9 cellular contexts compared by ENCODE assay signal in the genomic region with DNA sequence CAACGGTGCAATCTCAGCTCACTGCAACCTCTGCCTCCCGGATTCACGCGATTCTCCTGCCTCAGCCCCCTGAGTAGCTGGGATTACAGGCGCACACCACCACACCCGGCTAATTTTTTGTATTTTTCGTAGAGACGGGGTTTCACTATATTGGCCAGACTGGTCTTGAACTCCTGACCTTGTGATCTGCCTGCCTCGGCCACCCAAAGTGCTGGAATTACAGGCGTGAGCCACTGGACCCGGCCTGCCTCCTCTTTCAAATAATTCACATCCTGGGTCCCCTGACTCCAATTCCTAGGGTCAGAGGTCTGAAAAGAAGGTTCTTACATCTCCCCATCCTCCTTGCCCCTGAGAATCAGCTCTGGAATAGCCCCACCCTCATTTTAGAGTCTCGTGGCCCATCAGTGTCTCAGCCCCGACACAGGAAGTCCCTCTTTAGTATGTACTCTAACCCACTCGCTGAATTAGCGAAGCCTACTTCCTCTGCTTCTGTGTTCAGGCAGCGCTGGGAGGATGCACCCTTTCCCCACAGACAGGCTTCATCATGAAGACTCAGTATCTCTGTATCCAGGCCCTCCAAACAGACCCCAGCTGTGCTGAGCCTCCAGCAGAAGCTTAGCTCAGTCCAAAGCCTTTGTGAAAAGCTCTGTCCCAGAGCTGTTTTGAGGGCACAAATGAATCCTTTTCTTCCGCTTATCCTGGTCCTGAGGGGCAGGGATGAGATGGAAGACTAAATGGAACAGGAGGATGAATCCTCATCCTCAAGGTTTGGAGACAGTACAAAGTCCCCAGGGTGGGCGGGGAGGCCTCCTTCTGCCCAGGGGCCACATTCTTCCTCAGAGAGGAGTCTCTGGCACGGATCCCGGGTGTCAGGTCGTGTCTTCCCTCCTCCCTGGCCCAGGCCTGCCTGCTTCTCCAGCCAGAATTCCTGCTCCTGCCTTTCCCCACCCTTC. TPM values are rescaled to one million over a fixed set of nuclear protein-coding genes. Genes with fewer than 3 reads are reported as not detected.
A peak's percentile ranks its signal among the peaks of the same experiment; 100 is the strongest.
DNase-seq lines count a peak whose midpoint lies in the region; ATAC-seq, FAIRE-seq and TF ChIP-seq lines count a peak whose summit lies in the region.
"Had no signal": no experiment of that assay in that cellular context is flagged by ENCODE, and none has a peak within 500 bp of the region (broad histone marks: within the 10 kb centered on the region; RNA-seq: fewer than 3 reads in every experiment).

No MANE protein-coding gene starts in this region.

- H3K27ac ChIP-seq in GM23338 (ENCODE audit: low read depth) (no peak overlapping the region), right lobe of liver (peak overlapping the region in 2 of 3 donors; percentile 13 to 37)

- H3K27ac Mint-ChIP-seq in GM23338: no peak overlapping the region
- H3K27ac Mint-ChIP-seq in activated T-helper 2 cell treated with anti-CD3 and anti-CD28 coated beads, Interferon-gamma antibody, Interleukin-2, Interleukin-4, amounts not matched to agents 10 μg/mL and 5 μg/mL and 100 μg/mL, durations not matched to agents 14 hours and 24 hours and 36 hours: peak overlapping the region; percentile 94

- H3K27me3 ChIP-seq in GM23338 (ENCODE audit: insufficient read depth) (no peaks in the 10 kb centered on the region), right lobe of liver (no peaks in the 10 kb centered on the region)

- H3K4me3 ChIP-seq in GM23338 (no peak overlapping the region), right lobe of liver (no peak overlapping the region)

- TF ChIP-seq CTCF in GM23338 (conservative IDR thresholded peaks at IDR 0.05; ENCODE audit: low read depth in 2 of 2) (no peak), right lobe of liver (IDR thresholded peaks at IDR 0.05) (no peak)

- intact Hi-C loops in activated T-helper 2 cell treated with anti-CD3 and anti-CD28 coated beads, Interferon-gamma antibody, Interleukin-2, Interleukin-4, amounts not matched to agents 10 μg/mL and 5 μg/mL and 100 μg/mL, durations not matched to agents 14 hours and 24 hours and 36 hours (cut with micrococcal nuclease): no loop called here
- intact Hi-C loops in right lobe of liver (cut with DNase I): no loop called here

- 48% methylated on average over 18 of the region's 21 CpGs for WGBS in right lobe of liver (ENCODE audit: insufficient coverage, low coverage, low lambda C conversion rate, missing lambda C conversion rate)

- H3K4me1 Mint-ChIP-seq in GM23338: peaks cover 22% of the 10 kb centered on the region
- H3K4me1 Mint-ChIP-seq in activated T-helper 2 cell treated with anti-CD3 and anti-CD28 coated beads, Interferon-gamma antibody, Interleukin-2, Interleukin-4, amounts not matched to agents 10 μg/mL and 5 μg/mL and 100 μg/mL, durations not matched to agents 14 hours and 24 hours and 36 hours (ENCODE audit: low read depth): peaks cover 53% of the 10 kb centered on the region

- ATAC-seq in GM23338: peak; percentile 8; the same call in 1 of the 3 replicates
- peak; percentile 60 to 74 (median 72) for ATAC-seq in right lobe of liver

- H3K4me3 Mint-ChIP-seq in GM23338: no peak overlapping the region; the same call in 2 of the 3 replicates
- H3K4me3 Mint-ChIP-seq in activated T-helper 2 cell treated with anti-CD3 and anti-CD28 coated beads, Interferon-gamma antibody, Interleukin-2, Interleukin-4, amounts not matched to agents 10 μg/mL and 5 μg/mL and 100 μg/mL, durations not matched to agents 14 hours and 24 hours and 36 hours (ENCODE audit: low read depth): peak overlapping the region; percentile 69

- TF ChIP-seq POLR2A in right lobe of liver (IDR thresholded peaks at IDR 0.05) (no peak), H54 (IDR thresholded peaks at IDR 0.05; ENCODE audit: low read depth, low read length) (no peak)

- H2AFZ ChIP-seq in GM23338: peak overlapping the region; percentile 90

- H3K9me3 Mint-ChIP-seq in GM23338: no peaks in the 10 kb centered on the region
- no peaks in the 10 kb centered on the region for H3K9me3 Mint-ChIP-seq in activated T-helper 2 cell treated with anti-CD3 and anti-CD28 coated beads, Interferon-gamma antibody, Interleukin-2, Interleukin-4, amounts not matched to agents 10 μg/mL and 5 μg/mL and 100 μg/mL, durations not matched to agents 14 hours and 24 hours and 36 hours

- 0 out of 2 replicates have a peak, but pooled peaks cover 3% of the 10 kb centered on the region for H3F3A ChIP-seq in GM23338 (replicated peaks; ENCODE audit: low read depth)

- H3K4me2 ChIP-seq in GM23338: no peak overlapping the region

- peaks cover 15% of the 10 kb centered on the region for H3K27me3 Mint-ChIP-seq in GM23338 (ENCODE audit: insufficient read depth, low read depth, poor library complexity)
- H3K27me3 Mint-ChIP-seq in activated T-helper 2 cell treated with anti-CD3 and anti-CD28 coated beads, Interferon-gamma antibody, Interleukin-2, Interleukin-4, amounts not matched to agents 10 μg/mL and 5 μg/mL and 100 μg/mL, durations not matched to agents 14 hours and 24 hours and 36 hours (ENCODE audit: low read depth): no peaks in the 10 kb centered on the region

- no peaks in the 10 kb centered on the region for H3K9me3 ChIP-seq in right lobe of liver

- H3K36me3 ChIP-seq in GM23338 (ENCODE audit: insufficient read depth) (no peaks in the 10 kb centered on the region), right lobe of liver (no peaks in the 10 kb centered on the region)

- no peaks in the 10 kb centered on the region for H3K9me2 ChIP-seq in GM23338 (ENCODE audit: insufficient read depth)

- no peaks in the 10 kb centered on the region for H3K79me2 ChIP-seq in GM23338 (replicated peaks; ENCODE audit: insufficient read depth)

- no peak for FAIRE-seq in H54 (lab: Jason Lieb, UNC)
- FAIRE-seq: islet of Langerhans had no signal

- H4K20me1 ChIP-seq in GM23338 (replicated peaks; ENCODE audit: insufficient read depth): no peaks in the 10 kb centered on the region

- H3K4me1 ChIP-seq in GM23338 (ENCODE audit: insufficient read depth): no peaks in the 10 kb centered on the region
- no peaks in the 10 kb centered on the region for H3K4me1 ChIP-seq in right lobe of liver

- DNase-seq in NCI-H2081 (lab: John Stamatoyannopoulos, UW) (peak; percentile 17 to 39), NCI-H2081 treated with DMSO at 0.1 percent for 48 hours (lab: John Stamatoyannopoulos, UW) (no peak), GM23338 (ENCODE audit: low spot score) (no peak), NCI-H510A (lab: John Stamatoyannopoulos, UW) (peak; percentile 44), right lobe of liver (no peak), RKO (ENCODE audit: low spot score) (no peak), H54 (ENCODE audit: insufficient read length, low spot score) (no peak)
- peak; percentile 50 for DNase-seq in activated T-helper 2 cell treated with anti-CD3 and anti-CD28 coated beads, Interferon-gamma antibody, Interleukin-2, Interleukin-4, amounts not matched to agents 10 μg/mL and 5 μg/mL and 100 μg/mL, durations not matched to agents 14 hours and 24 hours and 36 hours (ENCODE audit: low spot score)

- H3K36me3 Mint-ChIP-seq in GM23338 (ENCODE audit: low read depth): no peaks in the 10 kb centered on the region
- H3K36me3 Mint-ChIP-seq in activated T-helper 2 cell treated with anti-CD3 and anti-CD28 coated beads, Interferon-gamma antibody, Interleukin-2, Interleukin-4, amounts not matched to agents 10 μg/mL and 5 μg/mL and 100 μg/mL, durations not matched to agents 14 hours and 24 hours and 36 hours (ENCODE audit: low read depth): no peaks in the 10 kb centered on the region

TF ChIP-seq in GM23338, 12 proteins besides CTCF, POLR2A, EP300 and RAD21 (continues in another document):
- no peak for TF ChIP-seq NANOG (IDR thresholded peaks at IDR 0.05; ENCODE audit: borderline replicate concordance)
- no peak for TF ChIP-seq EZH2 (IDR thresholded peaks at IDR 0.05; ENCODE audit: low read depth, unreplicated experiment)

RNA-seq across cellular contexts. Expression of a gene that starts 3.5 kb away (rescaled TPM):
- total RNA-seq in GM23338 (2014; rRNA removed; shearing (Covaris generic)): 0.38 and 0.89 TPM in 2 replicates
- polyA plus RNA-seq in GM23338 (2016; fragmentation: Nextera tagmentation; extraction: Ambion mirVana): 0.32 and 0.38 TPM in 2 replicates
- 3.6 and 4.1 TPM in 2 replicates for total RNA-seq in activated T-helper 2 cell treated with anti-CD3 and anti-CD28 coated beads, Interferon-gamma antibody, Interleukin-2, Interleukin-4, amounts not matched to agents 10 μg/mL and 5 μg/mL and 100 μg/mL, durations not matched to agents 14 hours and 24 hours and 36 hours
- total RNA-seq in right lobe of liver: 1 to 10 TPM in 1 of 6 experiments, under 1 TPM in 5; 0.31 to 1.5 (median 0.78) TPM

RNA-seq across cellular contexts. Expression of a gene that starts 14.9 kb away (rescaled TPM):
- 2.2 TPM in 1 of 2 replicates, not detected in the other for total RNA-seq in GM23338 (2014; rRNA removed; shearing (Covaris generic))
- polyA plus RNA-seq in GM23338 (2016; fragmentation: Nextera tagmentation; extraction: Ambion mirVana): 0.70 TPM in 1 of 2 replicates, not detected in the other
- 1.2 and 1.5 TPM in 2 replicates for total RNA-seq in activated T-helper 2 cell treated with anti-CD3 and anti-CD28 coated beads, Interferon-gamma antibody, Interleukin-2, Interleukin-4, amounts not matched to agents 10 μg/mL and 5 μg/mL and 100 μg/mL, durations not matched to agents 14 hours and 24 hours and 36 hours
- 1 to 10 TPM in 4 of 6 experiments, under 1 TPM in 1, not detected in 1; 0.95 to 3.3 (median 1.7) TPM for total RNA-seq in right lobe of liver

RNA-seq across cellular contexts. Expression of a gene that starts 25.1 kb away (rescaled TPM):
- total RNA-seq in GM23338 (2014; rRNA removed; shearing (Covaris generic)): 301 and 351 TPM in 2 replicates
- 317 and 370 TPM in 2 replicates for polyA plus RNA-seq in GM23338 (2016; fragmentation: Nextera tagmentation; extraction: Ambion mirVana)
- 343 and 351 TPM in 2 replicates for total RNA-seq in activated T-helper 2 cell treated with anti-CD3 and anti-CD28 coated beads, Interferon-gamma antibody, Interleukin-2, Interleukin-4, amounts not matched to agents 10 μg/mL and 5 μg/mL and 100 μg/mL, durations not matched to agents 14 hours and 24 hours and 36 hours
- 100 to 1,000 TPM in 1 of 6 experiments, 10 to 100 TPM in 5; 66.7 to 102 (median 82.3) TPM for total RNA-seq in right lobe of liver

RNA-seq across cellular contexts. Expression of a gene that starts 30.6 kb away (rescaled TPM):
- 22.0 and 27.7 TPM in 2 replicates for total RNA-seq in GM23338 (2014; rRNA removed; shearing (Covaris generic))
- polyA plus RNA-seq in GM23338 (2016; fragmentation: Nextera tagmentation; extraction: Ambion mirVana): 25.5 and 29.6 TPM in 2 replicates
- 18.5 and 19.1 TPM in 2 replicates for total RNA-seq in activated T-helper 2 cell treated with anti-CD3 and anti-CD28 coated beads, Interferon-gamma antibody, Interleukin-2, Interleukin-4, amounts not matched to agents 10 μg/mL and 5 μg/mL and 100 μg/mL, durations not matched to agents 14 hours and 24 hours and 36 hours
- total RNA-seq in right lobe of liver: 10 to 100 TPM; 10.6 to 20.0 (median 17.0) TPM

RNA-seq across cellular contexts. Expression of a gene that starts 56.9 kb away (rescaled TPM):
- 30.2 and 35.9 TPM in 2 replicates for total RNA-seq in GM23338 (2014; rRNA removed; shearing (Covaris generic))
- polyA plus RNA-seq in GM23338 (2016; fragmentation: Nextera tagmentation; extraction: Ambion mirVana): 14.7 and 20.5 TPM in 2 replicates
- total RNA-seq in activated T-helper 2 cell treated with anti-CD3 and anti-CD28 coated beads, Interferon-gamma antibody, Interleukin-2, Interleukin-4, amounts not matched to agents 10 μg/mL and 5 μg/mL and 100 μg/mL, durations not matched to agents 14 hours and 24 hours and 36 hours: 73.7 and 75.4 TPM in 2 replicates
- total RNA-seq in right lobe of liver: 10 to 100 TPM; 11.9 to 22.3 (median 18.3) TPM

Comparison
In these comparisons a context has a peak if more than half of its experiments do, and no peak if none do; other contexts are left out.
1. DNase-seq: peak in NCI-H2081 (2 of 2), NCI-H510A (single experiment) and activated T-helper 2 cell treated with anti-CD3 and anti-CD28 coated beads, Interferon-gamma antibody, Interleukin-2, Interleukin-4, amounts not matched to agents 10 μg/mL and 5 μg/mL and 100 μg/mL, durations not matched to agents 14 hours and 24 hours and 36 hours (single experiment); none in NCI-H2081 treated with DMSO at 0.1 percent for 48 hours (single experiment), GM23338 (single experiment), right lobe of liver (0 of 3), RKO (single experiment) and H54 (single experiment).